In genomic region chr15:85625431-85625830, GRCh38 we compare ENCODE assay signal across 10 cellular contexts.
DNase-seq lines count a peak whose midpoint lies in the region; ATAC-seq, FAIRE-seq and TF ChIP-seq lines count a peak whose summit lies in the region.
"Had no signal": no experiment of that assay in that cellular context is flagged by ENCODE, and none has a peak within 500 bp of the region (broad histone marks: within the 10 kb centered on the region; RNA-seq: fewer than 3 reads in every experiment).

No MANE protein-coding gene starts in this region.

- H3K36me3 ChIP-seq in BLaER1 (peaks cover 21% of the 10 kb centered on the region; the same call in 1 of the 2 replicates), mucosa of rectum (ENCODE audit: control insufficient read depth in 2 of 2, insufficient read depth in 2 of 2, low read length in 2 of 2) (peaks cover 9 to 10% of the 10 kb centered on the region in 2 donors), right lobe of liver (peaks cover 0 to 6% (median 0%) of the 10 kb centered on the region in 4 donors)

- H3K4me1 ChIP-seq in BLaER1 (peaks cover 77% of the 10 kb centered on the region), mucosa of rectum (ENCODE audit: control insufficient read depth in 2 of 2, insufficient read depth in 2 of 2, low read length in 2 of 2) (peaks cover 21 to 22% of the 10 kb centered on the region in 2 donors), right lobe of liver (peaks cover 0 to 12% (median 3%) of the 10 kb centered on the region in 4 donors)

- no peak for TF ChIP-seq POLR2A in GM12891 (IDR thresholded peaks at IDR 0.05; ENCODE audit: low read depth, low read length)
- no peak for TF ChIP-seq POLR2A in right lobe of liver (IDR thresholded peaks at IDR 0.05)

- peak overlapping the region; percentile 43; the same call in 1 of the 2 replicates for H3K27ac ChIP-seq in BLaER1
- H3K27ac ChIP-seq in mucosa of rectum (ENCODE audit: low read depth in 2 of 2, low read length in 2 of 2) = peak overlapping the region; percentile 72 to 73
- H3K27ac ChIP-seq in right lobe of liver = peak overlapping the region in 1 of 3 donors; percentile 14

- 66% methylated on average over 6 of the region's 6 CpGs for WGBS in right lobe of liver (ENCODE audit: insufficient coverage, low coverage, low lambda C conversion rate, missing lambda C conversion rate)

- H3K9me3 ChIP-seq in BLaER1 (no peaks in the 10 kb centered on the region; the same call in 1 of the 2 replicates), mucosa of rectum (ENCODE audit: control insufficient read depth in 2 of 2, low read length in 2 of 2) (no peaks in the 10 kb centered on the region), right lobe of liver (no peaks in the 10 kb centered on the region)

- peaks cover 48% of the 10 kb centered on the region for H3K36me3 Mint-ChIP-seq in activated CD4-positive, alpha-beta memory T cell treated with anti-CD3 and anti-CD28 coated beads, Interleukin-2, amount 10 ng/mL, durations not matched to agents 7 days and 5 days (ENCODE audit: low read depth)

- FAIRE-seq in GM12891 (lab: Jason Lieb, UNC) = no peak
- FAIRE-seq: D721Med had no signal

- H3K4me1 Mint-ChIP-seq in activated CD4-positive, alpha-beta memory T cell treated with anti-CD3 and anti-CD28 coated beads, Interleukin-2, amount 10 ng/mL, durations not matched to agents 7 days and 5 days = peaks cover 74% of the 10 kb centered on the region

- CTCF ChIA-PET in activated CD4-positive, alpha-beta memory T cell treated with anti-CD3 and anti-CD28 coated beads, Interleukin-2, amount 10 ng/mL, durations not matched to agents 7 days and 5 days (lab: Charles Lee) = interaction anchor here (0.6 to 3.0 kb wide), 6 partner anchors 21 to 335 kb away, joined by 3 to 14 read pairs (median 4); no protein-coding TSS in a partner anchor

- H3K27me3 Mint-ChIP-seq in activated CD4-positive, alpha-beta memory T cell treated with anti-CD3 and anti-CD28 coated beads, Interleukin-2, amount 10 ng/mL, durations not matched to agents 7 days and 5 days = no peaks in the 10 kb centered on the region

- H3K4me2 ChIP-seq in BLaER1 = peak overlapping the region; percentile 91

- no peaks in the 10 kb centered on the region for H3K9me3 Mint-ChIP-seq in activated CD4-positive, alpha-beta memory T cell treated with anti-CD3 and anti-CD28 coated beads, Interleukin-2, amount 10 ng/mL, durations not matched to agents 7 days and 5 days

- H3K27me3 ChIP-seq in BLaER1 (no peaks in the 10 kb centered on the region), mucosa of rectum (ENCODE audit: control insufficient read depth in 2 of 2, insufficient read depth in 2 of 2, low read length in 2 of 2) (no peaks in the 10 kb centered on the region), right lobe of liver (no peaks in the 10 kb centered on the region)

- peak; percentile 19 for ATAC-seq in GM21515 (IDR thresholded peaks at IDR 0.05; ENCODE audit: unreplicated experiment)
- no peak for ATAC-seq in right lobe of liver

- POLR2A ChIA-PET in activated CD4-positive, alpha-beta memory T cell treated with anti-CD3 and anti-CD28 coated beads, Interleukin-2, amount 10 ng/mL, durations not matched to agents 7 days and 5 days (lab: Charles Lee) = interaction anchor here (0.8 to 5.0 kb wide), 11 partner anchors 14 to 245 kb away, joined by 3 to 69 read pairs (median 8); partner anchors contain the start of gene AKAP13

- H3K4me3 ChIP-seq in BLaER1 (no peak overlapping the region), mucosa of rectum (ENCODE audit: low read length in 2 of 2) (peak overlapping the region in 1 of 2 donors; percentile 4), right lobe of liver (no peak overlapping the region)

- peak overlapping the region; percentile 90 for H3K27ac Mint-ChIP-seq in activated CD4-positive, alpha-beta memory T cell treated with anti-CD3 and anti-CD28 coated beads, Interleukin-2, amount 10 ng/mL, durations not matched to agents 7 days and 5 days

- H3K9ac ChIP-seq in BLaER1 (no peak overlapping the region), mucosa of rectum (ENCODE audit: low read depth in 1 of 2, low read length in 2 of 2) (no peak overlapping the region)

- peaks cover 15% of the 10 kb centered on the region; the same call in 1 of the 2 replicates for H4K20me1 ChIP-seq in BLaER1

- TF ChIP-seq CTCF in right lobe of liver (IDR thresholded peaks at IDR 0.05) = no peak

- intact Hi-C loops in right lobe of liver (cut with DNase I) = no loop called here

- peak overlapping the region; percentile 51 for H3K4me3 Mint-ChIP-seq in activated CD4-positive, alpha-beta memory T cell treated with anti-CD3 and anti-CD28 coated beads, Interleukin-2, amount 10 ng/mL, durations not matched to agents 7 days and 5 days

- peak; percentile 39 for DNase-seq in activated CD4-positive, alpha-beta memory T cell treated with anti-CD3 and anti-CD28 coated beads, Interleukin-2, amount 10 ng/mL, durations not matched to agents 7 days and 5 days
- no peak for DNase-seq in GM12891 (ENCODE audit: insufficient read length, low spot score)
- DNase-seq in NCI-H2107 (lab: John Stamatoyannopoulos, UW) = no peak
- DNase-seq in anterior cingulate cortex (lab: John Stamatoyannopoulos, UW) = no peak
- DNase-seq in right lobe of liver = no peak
- DNase-seq: NCI-H1092 had no signal

TF ChIP-seq in GM12891, 5 proteins besides CTCF, POLR2A, EP300 and RAD21:
- TF ChIP-seq SPI1 (IDR thresholded peaks at IDR 0.05; ENCODE audit: low read depth, low read length) (no peak), PAX5 (IDR thresholded peaks at IDR 0.05; ENCODE audit: insufficient read depth, low read length, severe bottlenecking) (no peak), POLR2AphosphoS5 (IDR thresholded peaks at IDR 0.05; ENCODE audit: low read depth, low read length) (no peak), POU2F2 (IDR thresholded peaks at IDR 0.05; ENCODE audit: low read depth, low read length) (no peak), TAF1 (IDR thresholded peaks at IDR 0.05; ENCODE audit: low read depth, low read length) (no peak)
